ENCODE assay signal across 15 cellular contexts in the genomic region with DNA sequence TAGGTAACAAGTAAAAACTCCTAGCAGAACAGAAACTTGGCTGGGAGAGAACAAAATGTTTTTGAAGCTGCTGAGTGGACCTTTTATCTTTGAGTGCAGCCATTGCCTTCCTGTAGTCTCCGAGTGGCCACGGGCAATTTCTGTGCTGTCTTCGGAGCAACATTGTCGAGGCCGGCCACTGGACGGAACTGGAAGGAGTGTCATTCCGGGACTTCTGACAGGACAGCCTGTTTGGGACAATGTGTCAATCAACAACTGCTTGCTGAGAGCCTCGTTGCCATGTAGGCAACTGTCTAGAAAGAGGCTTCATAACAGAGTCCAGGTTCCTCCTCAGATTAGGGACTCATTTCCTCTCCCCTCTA.
DNase-seq lines count a peak whose midpoint lies in the region; ATAC-seq and TF ChIP-seq lines count a peak whose summit lies in the region.
"Had no signal": no experiment of that assay in that cellular context is flagged by ENCODE, and none has a peak within 500 bp of the region (broad histone marks: within the 10 kb centered on the region; RNA-seq: fewer than 3 reads in every experiment).

No MANE protein-coding gene starts in this region.

- WGBS in H9 (ENCODE audit: extremely low coverage, insufficient read length, low lambda C conversion rate) = no CpG with 5 or more reads among the region's 8 CpGs

- H3K18ac ChIP-seq in H9 (ENCODE audit: insufficient read length, low read depth, low read length) = no peak overlapping the region

- no peak overlapping the region for H2BK15ac ChIP-seq in H9 (ENCODE audit: low read depth, low read length)

- H3K27me3 ChIP-seq in lower lobe of right lung (ENCODE audit: low read depth) = no peaks in the 10 kb centered on the region
- H3K27me3 ChIP-seq in thoracic aorta (replicated peaks; ENCODE audit: insufficient read depth) = no peaks in the 10 kb centered on the region
- no peaks in the 10 kb centered on the region for H3K27me3 ChIP-seq in H9 (ENCODE audit: insufficient read depth, low read length)

- peak overlapping the region; percentile 13 for H3K27ac ChIP-seq in caudate nucleus (ENCODE audit: low read depth, low read length)
- peak overlapping the region; percentile 54 for H3K27ac ChIP-seq in lower lobe of right lung
- H3K27ac ChIP-seq in thoracic aorta = peak overlapping the region; percentile 44 to 81
- no peak overlapping the region for H3K27ac ChIP-seq in H9 (ENCODE audit: insufficient read length, low read depth, low read length)

- H3K36me3 ChIP-seq in lower lobe of right lung = no peaks in the 10 kb centered on the region
- no peaks in the 10 kb centered on the region for H3K36me3 ChIP-seq in thoracic aorta

- H3K14ac ChIP-seq in H9 (ENCODE audit: insufficient read depth, low read length) = no peak overlapping the region

- no peak overlapping the region for H3K4me3 Mint-ChIP-seq in H9
- H3K4me3 Mint-ChIP-seq: activated naive CD8-positive, alpha-beta T cell treated with anti-CD3 and anti-CD28 coated beads, Interleukin-2, amount 10 ng/mL, durations not matched to agents 7 days and 5 days; activated T-helper 1 cell treated with anti-CD3 and anti-CD28 coated beads, Interleukin-12 subunit alpha, Interleukin-12 subunit beta, Interleukin-2, Interleukin-4 antibody, amounts not matched to agents 30 ng/mL and 10 ng/mL and 1 ng/mL, durations not matched to agents 14 hours and 24 hours and 36 hours had no signal

- no peak overlapping the region for H2AFZ ChIP-seq in H9 (ENCODE audit: low read length)

- H4K20me1 ChIP-seq in H9 (ENCODE audit: control insufficient read depth, insufficient read depth, insufficient read length) = no peaks in the 10 kb centered on the region

- no peak overlapping the region for H2BK5ac ChIP-seq in H9 (ENCODE audit: insufficient read length, low read length)

- no peak overlapping the region for H3K4me3 ChIP-seq in lower lobe of right lung
- peak overlapping the region; percentile 63 for H3K4me3 ChIP-seq in thoracic aorta

- DNase-seq in caudate nucleus (lab: John Stamatoyannopoulos, UW) = no peak
- DNase-seq in lower lobe of right lung = no peak
- no peak for DNase-seq in thoracic aorta (ENCODE audit: low spot score)
- no peak for DNase-seq in DMS 273 (lab: John Stamatoyannopoulos, UW; ENCODE audit: unreplicated experiment)
- no peak for DNase-seq in AG08396 (ENCODE audit: low spot score)
- DNase-seq in H9 = no peak
- DNase-seq: activated CD8-positive, alpha-beta memory T cell treated with anti-CD3 and anti-CD28 coated beads for 24 hours; activated naive CD8-positive, alpha-beta T cell treated with anti-CD3 and anti-CD28 coated beads, Interleukin-2, amount 10 ng/mL, durations not matched to agents 7 days and 5 days; central memory CD4-positive, alpha-beta T cell; NCI-H1105 treated with DMSO at 0.1 percent for 48 hours; NCI-H2171; NCI-H526 treated with DMSO at 0.1 percent for 48 hours had no signal

- H3K4ac ChIP-seq in H9 (ENCODE audit: low read depth, low read length) = no peak overlapping the region

- H3K36me3 Mint-ChIP-seq in H9 (ENCODE audit: insufficient read depth in 1 of 3, low read depth in 3 of 3) = no peaks in the 10 kb centered on the region
- H3K36me3 Mint-ChIP-seq: activated naive CD8-positive, alpha-beta T cell treated with anti-CD3 and anti-CD28 coated beads, Interleukin-2, amount 10 ng/mL, durations not matched to agents 7 days and 5 days had no signal

- no peak overlapping the region for H2BK12ac ChIP-seq in H9 (ENCODE audit: insufficient read length, low read depth, low read length)

- no peak overlapping the region for H2AK5ac ChIP-seq in H9 (ENCODE audit: insufficient read length, low read length)

- H4K5ac ChIP-seq in H9 (ENCODE audit: insufficient read length, low read depth, low read length) = no peak overlapping the region

- no peak overlapping the region for H3K4me2 ChIP-seq in H9 (ENCODE audit: insufficient read depth, insufficient read length, low read length)

- no peak overlapping the region for H3K56ac ChIP-seq in H9 (ENCODE audit: insufficient read length, low read depth, low read length)

- H3K4me1 Mint-ChIP-seq in H9 = no peaks in the 10 kb centered on the region; a peak in 1 of 4 replicates
- H3K4me1 Mint-ChIP-seq: activated naive CD8-positive, alpha-beta T cell treated with anti-CD3 and anti-CD28 coated beads, Interleukin-2, amount 10 ng/mL, durations not matched to agents 7 days and 5 days had no signal

- H2BK20ac ChIP-seq in H9 (ENCODE audit: low read depth, low read length, poor library complexity, severe bottlenecking) = no peak overlapping the region

- H3K4me1 ChIP-seq in lower lobe of right lung = no peaks in the 10 kb centered on the region
- H3K4me1 ChIP-seq in thoracic aorta (ENCODE audit: control insufficient read depth in 1 of 2, low read depth in 2 of 2) = peaks cover 0 to 14% of the 10 kb centered on the region in 2 donors
- no peaks in the 10 kb centered on the region for H3K4me1 ChIP-seq in H9 (ENCODE audit: insufficient read depth, low read length)

- H2BK120ac ChIP-seq in H9 (ENCODE audit: low read depth, low read length, poor library complexity, severe bottlenecking) = no peak overlapping the region

- no peaks in the 10 kb centered on the region for H3K79me1 ChIP-seq in H9 (ENCODE audit: insufficient read depth, low read depth, low read length, poor library complexity, severe bottlenecking)

- H3K9me3 Mint-ChIP-seq in H9 = peaks cover 0 to 3% of the 10 kb centered on the region in 2 experiments; a peak in 1 of 5 replicates
- H3K9me3 Mint-ChIP-seq: activated naive CD8-positive, alpha-beta T cell treated with anti-CD3 and anti-CD28 coated beads, Interleukin-2, amount 10 ng/mL, durations not matched to agents 7 days and 5 days; activated T-helper 1 cell treated with anti-CD3 and anti-CD28 coated beads, Interleukin-12 subunit alpha, Interleukin-12 subunit beta, Interleukin-2, Interleukin-4 antibody, amounts not matched to agents 30 ng/mL and 10 ng/mL and 1 ng/mL, durations not matched to agents 14 hours and 24 hours and 36 hours had no signal

- no peak for ATAC-seq in SK-N-SH treated with all-trans-retinoic acid at 6 μM for 48 hours
- peak in 1 of 2 donors; percentile 7 for ATAC-seq in lower lobe of right lung
- ATAC-seq in thoracic aorta (ENCODE audit: insufficient number of reproducible peaks, low FRiP score, low read depth) = no peak
- ATAC-seq: activated CD4-positive, CD25-positive, alpha-beta regulatory T cell treated with anti-CD3 and anti-CD28 coated beads, Interleukin-2, amount 50 U/mL, for 24 hours had no signal

- intact Hi-C loops in lower lobe of right lung (cut with DNase I) = no loop called here

- no peaks in the 10 kb centered on the region for H3K23me2 ChIP-seq in H9 (ENCODE audit: insufficient read length, low read depth, low read length, poor library complexity, severe bottlenecking)

- no peak overlapping the region for H3K9ac ChIP-seq in H9 (ENCODE audit: extremely low read depth, insufficient read length, low read length)

- TF ChIP-seq CTCF in lower lobe of right lung (IDR thresholded peaks at IDR 0.05) = no peak
- TF ChIP-seq CTCF in thoracic aorta (IDR thresholded peaks at IDR 0.05) = no peak
- TF ChIP-seq CTCF in H9 (conservative IDR thresholded peaks at IDR 0.05) = no peak

- H4K91ac ChIP-seq in H9 (ENCODE audit: insufficient read length, low read depth, low read length) = no peak overlapping the region

- H3K23ac ChIP-seq in H9 (ENCODE audit: insufficient read length, low read depth, low read length) = no peak overlapping the region

- H3K27me3 Mint-ChIP-seq in H9 (ENCODE audit: low read depth) = no peaks in the 10 kb centered on the region; the same call in 1 of the 2 replicates
- H3K27me3 Mint-ChIP-seq: activated naive CD8-positive, alpha-beta T cell treated with anti-CD3 and anti-CD28 coated beads, Interleukin-2, amount 10 ng/mL, durations not matched to agents 7 days and 5 days had no signal

- H3K9me3 ChIP-seq in lower lobe of right lung (no peaks in the 10 kb centered on the region), thoracic aorta (no peaks in the 10 kb centered on the region), H9 (ENCODE audit: control insufficient read depth, low read depth, low read length) (no peaks in the 10 kb centered on the region)

- no peak overlapping the region for H4K8ac ChIP-seq in H9 (replicated peaks; ENCODE audit: insufficient read length, low read depth, low read length)

- no peaks in the 10 kb centered on the region for H3K79me2 ChIP-seq in H9 (ENCODE audit: insufficient read depth, low read length)

- H3T11ph ChIP-seq in H9 (ENCODE audit: low read length) = no peak overlapping the region

- H3K27ac Mint-ChIP-seq in H9 = no peak overlapping the region
- H3K27ac Mint-ChIP-seq: activated naive CD8-positive, alpha-beta T cell treated with anti-CD3 and anti-CD28 coated beads, Interleukin-2, amount 10 ng/mL, durations not matched to agents 7 days and 5 days; activated T-helper 1 cell treated with anti-CD3 and anti-CD28 coated beads, Interleukin-12 subunit alpha, Interleukin-12 subunit beta, Interleukin-2, Interleukin-4 antibody, amounts not matched to agents 30 ng/mL and 10 ng/mL and 1 ng/mL, durations not matched to agents 14 hours and 24 hours and 36 hours had no signal

TF ChIP-seq in SK-N-SH treated with all-trans-retinoic acid at 6 μM for 48 hours, 23 proteins besides CTCF, POLR2A, EP300 and RAD21:
- TF ChIP-seq ZFP3 (CRISPR knock-in tag; IDR thresholded peaks at IDR 0.05) = 0 out of 2 replicates have a peak, but pooled peaks have one; percentile 1
- TF ChIP-seq, protein P1, sequence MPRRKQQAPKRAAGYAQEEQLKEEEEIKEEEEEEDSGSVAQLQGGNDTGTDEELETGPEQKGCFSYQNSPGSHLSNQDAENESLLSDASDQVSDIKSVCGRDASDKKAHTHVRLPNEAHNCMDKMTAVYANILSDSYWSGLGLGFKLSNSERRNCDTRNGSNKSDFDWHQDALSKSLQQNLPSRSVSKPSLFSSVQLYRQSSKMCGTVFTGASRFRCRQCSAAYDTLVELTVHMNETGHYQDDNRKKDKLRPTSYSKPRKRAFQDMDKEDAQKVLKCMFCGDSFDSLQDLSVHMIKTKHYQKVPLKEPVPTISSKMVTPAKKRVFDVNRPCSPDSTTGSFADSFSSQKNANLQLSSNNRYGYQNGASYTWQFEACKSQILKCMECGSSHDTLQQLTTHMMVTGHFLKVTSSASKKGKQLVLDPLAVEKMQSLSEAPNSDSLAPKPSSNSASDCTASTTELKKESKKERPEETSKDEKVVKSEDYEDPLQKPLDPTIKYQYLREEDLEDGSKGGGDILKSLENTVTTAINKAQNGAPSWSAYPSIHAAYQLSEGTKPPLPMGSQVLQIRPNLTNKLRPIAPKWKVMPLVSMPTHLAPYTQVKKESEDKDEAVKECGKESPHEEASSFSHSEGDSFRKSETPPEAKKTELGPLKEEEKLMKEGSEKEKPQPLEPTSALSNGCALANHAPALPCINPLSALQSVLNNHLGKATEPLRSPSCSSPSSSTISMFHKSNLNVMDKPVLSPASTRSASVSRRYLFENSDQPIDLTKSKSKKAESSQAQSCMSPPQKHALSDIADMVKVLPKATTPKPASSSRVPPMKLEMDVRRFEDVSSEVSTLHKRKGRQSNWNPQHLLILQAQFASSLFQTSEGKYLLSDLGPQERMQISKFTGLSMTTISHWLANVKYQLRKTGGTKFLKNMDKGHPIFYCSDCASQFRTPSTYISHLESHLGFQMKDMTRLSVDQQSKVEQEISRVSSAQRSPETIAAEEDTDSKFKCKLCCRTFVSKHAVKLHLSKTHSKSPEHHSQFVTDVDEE (CRISPR knock-in tag; IDR thresholded peaks at IDR 0.05) = no peak
TF ChIP-seq in SK-N-SH treated with all-trans-retinoic acid at 6 μM for 48 hours: peak in this region for 1.
